13 cellular contexts compared by ENCODE assay signal in the genomic region with DNA sequence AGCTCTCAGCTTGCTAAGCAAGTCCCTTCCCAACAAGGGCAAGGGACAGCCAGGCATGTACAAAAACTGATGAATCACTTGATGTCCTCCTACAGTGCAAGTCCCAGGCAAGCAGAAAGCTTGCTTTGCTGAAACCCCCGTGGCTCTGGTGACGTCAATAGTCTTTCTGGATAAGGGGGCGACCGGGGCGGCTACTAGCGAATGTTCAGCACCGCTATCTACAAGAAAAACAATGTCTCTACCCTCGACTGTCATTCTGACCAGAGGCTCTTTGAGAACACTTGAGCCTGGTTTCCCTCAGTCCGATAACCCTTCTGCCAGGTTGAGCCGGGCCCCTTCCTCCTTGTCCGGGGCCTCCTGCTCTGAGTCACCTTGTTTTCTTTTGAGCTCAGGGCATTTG. TPM values are rescaled to one million over a fixed set of nuclear protein-coding genes. Genes with fewer than 3 reads are reported as not detected.
"Had no signal": no experiment of that assay in that cellular context is flagged by ENCODE, and none has a peak within 500 bp of the region (broad histone marks: within the 10 kb centered on the region; RNA-seq: fewer than 3 reads in every experiment).

No MANE protein-coding gene starts in this region.

RNA-seq across cellular contexts. Expression of a gene that starts 36.0 kb away (rescaled TPM):
- total RNA-seq: activated CD4-positive, alpha-beta memory T cell treated with anti-CD3 and anti-CD28 coated beads, Interleukin-2, amount 10 ng/mL, durations not matched to agents 7 days and 5 days; activated CD4-positive, alpha-beta T cell treated with anti-CD3 and anti-CD28 coated beads, Interleukin-2, amount 10 ng/mL, durations not matched to agents 7 days and 5 days; activated naive CD4-positive, alpha-beta T cell treated with anti-CD3 and anti-CD28 coated beads, Interleukin-2, amount 50 U/mL, for 72 hours; activated naive CD8-positive, alpha-beta T cell treated with anti-CD3 and anti-CD28 coated beads, Interleukin-2, amount 10 ng/mL, durations not matched to agents 7 days and 5 days; activated T-cell treated with anti-CD3 and anti-CD28 coated beads, Interleukin-2, amount 50 U/mL, for 72 hours; breast epithelium; cardiac septum; cerebellum; dermis blood vessel endothelial cell; esophagus muscularis mucosa; frontal cortex; T-helper 1 cell treated with Interleukin-12 subunit alpha and Interleukin-12 subunit beta and Interleukin-4 antibody, amounts not matched to agents 30 ng/mL and 1 ng/mL, for 36 hours; WTC11 had no signal
